ENCODE assay signal across 10 cellular contexts in the genomic region with DNA sequence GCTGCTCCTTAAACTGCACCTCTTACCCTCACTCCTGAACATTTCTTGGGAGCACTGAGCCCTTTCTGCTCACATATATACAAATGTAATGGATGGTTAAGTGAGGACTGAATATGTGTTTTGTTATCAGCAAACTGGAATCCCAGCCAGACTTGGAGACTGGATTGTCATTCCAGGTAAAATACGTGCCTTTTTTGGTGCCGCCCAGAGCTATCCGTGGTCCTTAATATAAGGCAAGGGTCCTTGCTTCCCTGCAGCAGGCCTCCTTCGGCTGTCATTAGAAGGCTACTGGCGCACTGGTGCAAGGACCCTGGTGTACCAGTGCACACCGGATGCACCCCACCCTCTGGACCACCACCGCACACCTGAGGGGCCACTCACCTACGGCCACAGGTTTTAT. TPM values are rescaled to one million over a fixed set of nuclear protein-coding genes. Genes with fewer than 3 reads are reported as not detected.
A peak's percentile ranks its signal among the peaks of the same experiment; 100 is the strongest.
DNase-seq lines count a peak whose midpoint lies in the region; ATAC-seq and TF ChIP-seq lines count a peak whose summit lies in the region.
"Had no signal": no experiment of that assay in that cellular context is flagged by ENCODE, and none has a peak within 500 bp of the region (broad histone marks: within the 10 kb centered on the region; RNA-seq: fewer than 3 reads in every experiment).

No MANE protein-coding gene starts in this region.

- H3K27ac Mint-ChIP-seq in immature natural killer cell (no peak overlapping the region), type B pancreatic cell (peak overlapping the region; percentile 15)

- intact Hi-C loops in left ventricle myocardium inferior (cut with micrococcal nuclease): no loop called here
- intact Hi-C loops in Right ventricle myocardium inferior (cut with DNase I): no loop called here
- intact Hi-C loops in psoas muscle (cut with DNase I): no loop called here

- DNase-seq in left ventricle myocardium inferior (no peak), Right ventricle myocardium inferior (ENCODE audit: missing footprints) (no peak), immature natural killer cell (no peak), type B pancreatic cell (ENCODE audit: extremely low spot score, unreplicated experiment) (no peak), foreskin keratinocyte (no peak), psoas muscle (no peak)
- no peak for DNase-seq in activated naive CD4-positive, alpha-beta T cell treated with anti-CD3 and anti-CD28 coated beads, Interleukin-2, amount 50 U/mL, for 16 hours
- DNase-seq: GF-D8, NCI-H226 had no signal

- H3K27me3 ChIP-seq in left ventricle myocardium inferior (ENCODE audit: low read depth) (peaks cover 67% of the 10 kb centered on the region), foreskin keratinocyte (peaks cover 34% of the 10 kb centered on the region), psoas muscle (ENCODE audit: insufficient read depth in 3 of 3, low read length in 2 of 3) (peaks cover 8 to 59% (median 9%) of the 10 kb centered on the region in 3 donors)

- H3K36me3 Mint-ChIP-seq in immature natural killer cell: peaks cover 0 to 3% (median 0%) of the 10 kb centered on the region in 3 donors
- H3K36me3 Mint-ChIP-seq in type B pancreatic cell: no peaks in the 10 kb centered on the region

- ATAC-seq in Right ventricle myocardium inferior: no peak
- ATAC-seq in foreskin keratinocyte: no peak
- ATAC-seq in psoas muscle: no peak

- H3K4me3 ChIP-seq in left ventricle myocardium inferior: peak overlapping the region; percentile 69
- H3K4me3 ChIP-seq in psoas muscle: no peak overlapping the region

- H3K4me3 Mint-ChIP-seq in immature natural killer cell: peak overlapping the region in 4 of 5 donors; percentile 25 to 62 (median 52)
- H3K4me3 Mint-ChIP-seq in type B pancreatic cell: peak overlapping the region; percentile 89

- TF ChIP-seq CTCF in left ventricle myocardium inferior (IDR thresholded peaks at IDR 0.05; ENCODE audit: borderline replicate concordance) (no peak), VCaP (conservative IDR thresholded peaks at IDR 0.05) (no peak), type B pancreatic cell (conservative IDR thresholded peaks at IDR 0.05) (no peak), foreskin keratinocyte (conservative IDR thresholded peaks at IDR 0.05) (no peak), psoas muscle (IDR thresholded peaks at IDR 0.05) (no peak)

- no peaks in the 10 kb centered on the region for H3K9me3 ChIP-seq in left ventricle myocardium inferior (replicated peaks)
- H3K9me3 ChIP-seq in psoas muscle: no peaks in the 10 kb centered on the region

- H3K9me3 Mint-ChIP-seq in immature natural killer cell (peaks cover 7 to 37% (median 13%) of the 10 kb centered on the region in 6 donors), type B pancreatic cell (no peaks in the 10 kb centered on the region)

- WGBS in psoas muscle, 3 donors: 11 to 15% (median 15%) methylated on average over 8 of the region's 8 CpGs

- peaks cover 25% of the 10 kb centered on the region for H3K4me1 ChIP-seq in left ventricle myocardium inferior
- no peaks in the 10 kb centered on the region for H3K4me1 ChIP-seq in foreskin keratinocyte
- H3K4me1 ChIP-seq in psoas muscle: no peaks in the 10 kb centered on the region

- H3K36me3 ChIP-seq in left ventricle myocardium inferior: no peaks in the 10 kb centered on the region
- no peaks in the 10 kb centered on the region for H3K36me3 ChIP-seq in psoas muscle (ENCODE audit: insufficient read depth in 1 of 2, low read depth in 1 of 2)

- H3K27me3 Mint-ChIP-seq in immature natural killer cell (ENCODE audit: low read depth in 3 of 3): peaks cover 10 to 16% (median 11%) of the 10 kb centered on the region in 3 donors
- peaks cover 63% of the 10 kb centered on the region for H3K27me3 Mint-ChIP-seq in type B pancreatic cell

- H3K4me1 Mint-ChIP-seq in immature natural killer cell: no peaks in the 10 kb centered on the region
- peaks cover 8% of the 10 kb centered on the region for H3K4me1 Mint-ChIP-seq in type B pancreatic cell (ENCODE audit: unreplicated experiment)

- no peak overlapping the region for H3K27ac ChIP-seq in left ventricle myocardium inferior (replicated peaks)
- peak overlapping the region; percentile 96 for H3K27ac ChIP-seq in VCaP
- H3K27ac ChIP-seq in foreskin keratinocyte: no peak overlapping the region
- H3K27ac ChIP-seq in psoas muscle: no peak overlapping the region

RNA-seq across cellular contexts. Expression of a gene that starts 1.1 kb away (rescaled TPM):
- 2.4 TPM for total RNA-seq in left ventricle myocardium inferior
- total RNA-seq in Right ventricle myocardium inferior: 2.2 TPM
- polyA plus RNA-seq in immature natural killer cell: not detected
- total RNA-seq in type B pancreatic cell (ENCODE audit: low replicate concordance): 25.7 and 28.5 TPM in 2 replicates
- 0.60 and 2.1 TPM in 2 replicates for total RNA-seq in foreskin keratinocyte
- 0.27 and 0.43 TPM in 2 replicates for polyA plus RNA-seq in foreskin keratinocyte
- 1 to 10 TPM in 1 of 4 donors, under 1 TPM in 3; 0.17 to 1.0 (median 0.42) TPM for total RNA-seq in psoas muscle
- under 1 TPM; 0.10 to 0.35 (median 0.14) TPM for polyA plus RNA-seq in psoas muscle
